In the genomic region with DNA sequence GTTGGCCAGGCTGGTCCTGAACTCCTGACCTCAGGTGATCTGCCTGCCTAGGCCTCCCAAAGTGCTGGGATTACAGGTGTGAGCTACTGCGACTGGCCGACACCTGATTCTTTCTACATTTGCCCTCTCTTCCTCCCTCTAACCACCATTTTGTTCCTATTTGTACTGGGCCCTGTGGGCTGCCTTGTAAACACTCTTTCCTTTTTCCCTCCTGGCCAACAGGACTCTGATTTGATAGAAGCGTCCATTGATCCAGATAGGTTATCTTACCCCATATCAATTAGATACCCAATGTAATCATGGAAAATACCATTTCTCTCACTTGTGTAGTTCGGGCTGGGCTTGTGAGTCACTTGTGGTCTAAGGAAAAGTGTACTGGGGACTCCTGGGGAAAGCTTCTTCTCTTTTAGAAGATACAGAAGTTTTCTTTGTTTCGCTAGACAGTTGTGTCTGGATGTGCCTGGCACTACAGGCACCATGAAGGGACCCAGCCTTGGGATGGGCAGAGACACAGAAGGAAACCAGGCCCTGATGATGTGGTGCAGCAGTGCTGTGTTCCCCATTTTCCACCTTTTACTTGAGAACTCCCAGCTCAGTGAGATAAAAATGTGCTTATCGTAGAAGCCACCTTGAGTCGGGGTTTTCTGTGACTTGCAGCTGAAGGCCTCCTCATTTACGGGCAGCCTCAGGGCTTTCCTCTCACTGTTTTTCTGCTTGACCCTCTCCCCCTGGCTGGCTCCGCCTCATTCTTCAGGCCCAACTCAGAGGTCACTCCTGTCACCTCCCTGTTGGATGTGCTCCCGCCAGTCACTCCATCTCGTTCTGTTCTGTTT, we compare ENCODE assay signal across 1 cellular context.
TF ChIP-seq lines count a peak whose summit lies in the region.

No MANE protein-coding gene starts in this region.

TF ChIP-seq in K562, 482 proteins besides CTCF, POLR2A, EP300 and RAD21 (continued from another document and continues in another):
- no peak for TF ChIP-seq U2AF1 (optimal IDR thresholded peaks at IDR 0.05; ENCODE audit: low read depth, low read length)
- peak; percentile 66; the same call in 1 of the 2 replicates for TF ChIP-seq SMARCA5 (IDR thresholded peaks at IDR 0.05)
- TF ChIP-seq, protein P1, sequence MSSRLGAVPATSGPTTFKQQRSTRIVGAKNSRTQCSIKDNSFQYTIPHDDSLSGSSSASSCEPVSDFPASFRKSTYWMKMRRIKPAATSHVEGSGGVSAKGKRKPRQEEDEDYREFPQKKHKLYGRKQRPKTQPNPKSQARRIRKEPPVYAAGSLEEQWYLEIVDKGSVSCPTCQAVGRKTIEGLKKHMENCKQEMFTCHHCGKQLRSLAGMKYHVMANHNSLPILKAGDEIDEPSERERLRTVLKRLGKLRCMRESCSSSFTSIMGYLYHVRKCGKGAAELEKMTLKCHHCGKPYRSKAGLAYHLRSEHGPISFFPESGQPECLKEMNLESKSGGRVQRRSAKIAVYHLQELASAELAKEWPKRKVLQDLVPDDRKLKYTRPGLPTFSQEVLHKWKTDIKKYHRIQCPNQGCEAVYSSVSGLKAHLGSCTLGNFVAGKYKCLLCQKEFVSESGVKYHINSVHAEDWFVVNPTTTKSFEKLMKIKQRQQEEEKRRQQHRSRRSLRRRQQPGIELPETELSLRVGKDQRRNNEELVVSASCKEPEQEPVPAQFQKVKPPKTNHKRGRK (tag; IDR thresholded peaks at IDR 0.05): peak; percentile 77; the same call in 1 of the 2 replicates
- TF ChIP-seq ATF7 (IDR thresholded peaks at IDR 0.05): peak; percentile 80
- TF ChIP-seq ZNF778 (CRISPR knock-in tag; IDR thresholded peaks at IDR 0.05): no peak
- TF ChIP-seq ZNF212 (CRISPR knock-in tag; IDR thresholded peaks at IDR 0.05): no peak
- no peak for TF ChIP-seq KAT2B (IDR thresholded peaks at IDR 0.05; ENCODE audit: low read depth, low read length)
- TF ChIP-seq PTBP1 (IDR thresholded peaks at IDR 0.05; ENCODE audit: low read depth, low read length): no peak
- no peak for TF ChIP-seq SREBF2 (CRISPR knock-in tag; IDR thresholded peaks at IDR 0.05)
- TF ChIP-seq, protein P2, sequence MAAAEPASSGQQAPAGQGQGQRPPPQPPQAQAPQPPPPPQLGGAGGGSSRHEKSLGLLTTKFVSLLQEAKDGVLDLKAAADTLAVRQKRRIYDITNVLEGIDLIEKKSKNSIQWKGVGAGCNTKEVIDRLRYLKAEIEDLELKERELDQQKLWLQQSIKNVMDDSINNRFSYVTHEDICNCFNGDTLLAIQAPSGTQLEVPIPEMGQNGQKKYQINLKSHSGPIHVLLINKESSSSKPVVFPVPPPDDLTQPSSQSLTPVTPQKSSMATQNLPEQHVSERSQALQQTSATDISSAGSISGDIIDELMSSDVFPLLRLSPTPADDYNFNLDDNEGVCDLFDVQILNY (CRISPR knock-in tag; IDR thresholded peaks at IDR 0.05): no peak
- no peak for TF ChIP-seq ZNF551 (CRISPR knock-in tag; IDR thresholded peaks at IDR 0.05)
- TF ChIP-seq PTTG1 (tag; IDR thresholded peaks at IDR 0.05; ENCODE audit: low read depth): peak; percentile 67; the same call in 1 of the 2 replicates
- no peak for TF ChIP-seq TCF7L2 (IDR thresholded peaks at IDR 0.05; ENCODE audit: low read depth, low read length)
- TF ChIP-seq ETV5 (CRISPR knock-in tag; IDR thresholded peaks at IDR 0.05; ENCODE audit: low read depth): no peak
- no peak; the same call in 1 of the 2 replicates for TF ChIP-seq GATAD2A (IDR thresholded peaks at IDR 0.05)
- no peak for TF ChIP-seq RBM39 (optimal IDR thresholded peaks at IDR 0.05; ENCODE audit: low read depth, low read length)
- TF ChIP-seq ERF (CRISPR knock-in tag; IDR thresholded peaks at IDR 0.05): no peak
- TF ChIP-seq HSF4 (CRISPR knock-in tag; IDR thresholded peaks at IDR 0.05; ENCODE audit: borderline replicate concordance): no peak; the same call in 1 of the 2 replicates
- TF ChIP-seq IRF2 (CRISPR knock-in tag; IDR thresholded peaks at IDR 0.05): no peak
- no peak for TF ChIP-seq MCM7 (IDR thresholded peaks at IDR 0.05)
- TF ChIP-seq ZNF146 (CRISPR knock-in tag; IDR thresholded peaks at IDR 0.05; ENCODE audit: unreplicated experiment): no peak
- TF ChIP-seq, protein P3, sequence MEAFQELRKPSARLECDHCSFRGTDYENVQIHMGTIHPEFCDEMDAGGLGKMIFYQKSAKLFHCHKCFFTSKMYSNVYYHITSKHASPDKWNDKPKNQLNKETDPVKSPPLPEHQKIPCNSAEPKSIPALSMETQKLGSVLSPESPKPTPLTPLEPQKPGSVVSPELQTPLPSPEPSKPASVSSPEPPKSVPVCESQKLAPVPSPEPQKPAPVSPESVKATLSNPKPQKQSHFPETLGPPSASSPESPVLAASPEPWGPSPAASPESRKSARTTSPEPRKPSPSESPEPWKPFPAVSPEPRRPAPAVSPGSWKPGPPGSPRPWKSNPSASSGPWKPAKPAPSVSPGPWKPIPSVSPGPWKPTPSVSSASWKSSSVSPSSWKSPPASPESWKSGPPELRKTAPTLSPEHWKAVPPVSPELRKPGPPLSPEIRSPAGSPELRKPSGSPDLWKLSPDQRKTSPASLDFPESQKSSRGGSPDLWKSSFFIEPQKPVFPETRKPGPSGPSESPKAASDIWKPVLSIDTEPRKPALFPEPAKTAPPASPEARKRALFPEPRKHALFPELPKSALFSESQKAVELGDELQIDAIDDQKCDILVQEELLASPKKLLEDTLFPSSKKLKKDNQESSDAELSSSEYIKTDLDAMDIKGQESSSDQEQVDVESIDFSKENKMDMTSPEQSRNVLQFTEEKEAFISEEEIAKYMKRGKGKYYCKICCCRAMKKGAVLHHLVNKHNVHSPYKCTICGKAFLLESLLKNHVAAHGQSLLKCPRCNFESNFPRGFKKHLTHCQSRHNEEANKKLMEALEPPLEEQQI (IDR thresholded peaks at IDR 0.05): peak; percentile 65
- TF ChIP-seq CBX1 (IDR thresholded peaks at IDR 0.05; ENCODE audit: low read depth): no peak
- no peak for TF ChIP-seq RBBP5 (IDR thresholded peaks at IDR 0.05; ENCODE audit: borderline replicate concordance, insufficient read depth, low read length, poor library complexity, severe bottlenecking)
- TF ChIP-seq KDM5B (IDR thresholded peaks at IDR 0.05; ENCODE audit: insufficient replicate concordance, low read depth, low read length): no peak
- TF ChIP-seq EHMT2 (IDR thresholded peaks at IDR 0.05): peak; percentile 88
- TF ChIP-seq ZSCAN29 (IDR thresholded peaks at IDR 0.05): no peak
- peak; percentile 54 for TF ChIP-seq SMARCB1 (IDR thresholded peaks at IDR 0.05; ENCODE audit: insufficient read length, low read depth)
- peak; percentile 52 for TF ChIP-seq NFE2 (IDR thresholded peaks at IDR 0.05; ENCODE audit: low read depth)
- no peak for TF ChIP-seq PHF20 (IDR thresholded peaks at IDR 0.05; ENCODE audit: partially characterized antibody)
- TF ChIP-seq ZNF589 (CRISPR knock-in tag; IDR thresholded peaks at IDR 0.05; ENCODE audit: low read depth): peak; percentile 80
- TF ChIP-seq U2AF2 (optimal IDR thresholded peaks at IDR 0.05; ENCODE audit: low read depth, low read length): no peak
- TF ChIP-seq ESRRA (IDR thresholded peaks at IDR 0.05; ENCODE audit: borderline replicate concordance, low read depth): peak; percentile 88
- TF ChIP-seq ZNF57 (CRISPR knock-in tag; IDR thresholded peaks at IDR 0.05): no peak
- TF ChIP-seq ZKSCAN8 (CRISPR knock-in tag; IDR thresholded peaks at IDR 0.05): peak; percentile 80
- TF ChIP-seq SAP30 (IDR thresholded peaks at IDR 0.05; ENCODE audit: borderline replicate concordance, insufficient read depth, low read depth, low read length, poor library complexity, severe bottlenecking): no peak
- TF ChIP-seq, protein P4, sequence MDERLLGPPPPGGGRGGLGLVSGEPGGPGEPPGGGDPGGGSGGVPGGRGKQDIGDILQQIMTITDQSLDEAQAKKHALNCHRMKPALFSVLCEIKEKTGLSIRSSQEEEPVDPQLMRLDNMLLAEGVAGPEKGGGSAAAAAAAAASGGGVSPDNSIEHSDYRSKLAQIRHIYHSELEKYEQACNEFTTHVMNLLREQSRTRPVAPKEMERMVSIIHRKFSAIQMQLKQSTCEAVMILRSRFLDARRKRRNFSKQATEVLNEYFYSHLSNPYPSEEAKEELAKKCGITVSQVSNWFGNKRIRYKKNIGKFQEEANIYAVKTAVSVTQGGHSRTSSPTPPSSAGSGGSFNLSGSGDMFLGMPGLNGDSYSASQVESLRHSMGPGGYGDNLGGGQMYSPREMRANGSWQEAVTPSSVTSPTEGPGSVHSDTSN (CRISPR knock-in tag; IDR thresholded peaks at IDR 0.05; ENCODE audit: low read depth): no peak
- TF ChIP-seq, protein P4 (tag; conservative IDR thresholded peaks at IDR 0.05; ENCODE audit: low read depth): no peak
- TF ChIP-seq, protein P5, sequence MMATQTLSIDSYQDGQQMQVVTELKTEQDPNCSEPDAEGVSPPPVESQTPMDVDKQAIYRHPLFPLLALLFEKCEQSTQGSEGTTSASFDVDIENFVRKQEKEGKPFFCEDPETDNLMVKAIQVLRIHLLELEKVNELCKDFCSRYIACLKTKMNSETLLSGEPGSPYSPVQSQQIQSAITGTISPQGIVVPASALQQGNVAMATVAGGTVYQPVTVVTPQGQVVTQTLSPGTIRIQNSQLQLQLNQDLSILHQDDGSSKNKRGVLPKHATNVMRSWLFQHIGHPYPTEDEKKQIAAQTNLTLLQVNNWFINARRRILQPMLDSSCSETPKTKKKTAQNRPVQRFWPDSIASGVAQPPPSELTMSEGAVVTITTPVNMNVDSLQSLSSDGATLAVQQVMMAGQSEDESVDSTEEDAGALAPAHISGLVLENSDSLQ (IDR thresholded peaks at IDR 0.05): no peak; the same call in 1 of the 2 replicates
- TF ChIP-seq ARID1B (IDR thresholded peaks at IDR 0.05): peak; percentile 99
- no peak for TF ChIP-seq GTF2E2 (tag; IDR thresholded peaks at IDR 0.05)
- peak; percentile 76; the same call in 1 of the 2 replicates for TF ChIP-seq CC2D1A (IDR thresholded peaks at IDR 0.05)
- TF ChIP-seq ZNF586 (CRISPR knock-in tag; conservative IDR thresholded peaks at IDR 0.05): no peak
- TF ChIP-seq, protein P6, sequence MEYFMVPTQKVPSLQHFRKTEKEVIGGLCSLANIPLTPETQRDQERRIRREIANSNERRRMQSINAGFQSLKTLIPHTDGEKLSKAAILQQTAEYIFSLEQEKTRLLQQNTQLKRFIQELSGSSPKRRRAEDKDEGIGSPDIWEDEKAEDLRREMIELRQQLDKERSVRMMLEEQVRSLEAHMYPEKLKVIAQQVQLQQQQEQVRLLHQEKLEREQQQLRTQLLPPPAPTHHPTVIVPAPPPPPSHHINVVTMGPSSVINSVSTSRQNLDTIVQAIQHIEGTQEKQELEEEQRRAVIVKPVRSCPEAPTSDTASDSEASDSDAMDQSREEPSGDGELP (CRISPR knock-in tag; IDR thresholded peaks at IDR 0.05; ENCODE audit: borderline replicate concordance): peak; percentile 84; the same call in 1 of the 2 replicates
- TF ChIP-seq JUNB (CRISPR knock-in tag; conservative IDR thresholded peaks at IDR 0.05): no peak
- no peak for TF ChIP-seq RBM14 (IDR thresholded peaks at IDR 0.05; ENCODE audit: borderline replicate concordance, insufficient read depth, low read depth, low read length)
- TF ChIP-seq, protein P7, sequence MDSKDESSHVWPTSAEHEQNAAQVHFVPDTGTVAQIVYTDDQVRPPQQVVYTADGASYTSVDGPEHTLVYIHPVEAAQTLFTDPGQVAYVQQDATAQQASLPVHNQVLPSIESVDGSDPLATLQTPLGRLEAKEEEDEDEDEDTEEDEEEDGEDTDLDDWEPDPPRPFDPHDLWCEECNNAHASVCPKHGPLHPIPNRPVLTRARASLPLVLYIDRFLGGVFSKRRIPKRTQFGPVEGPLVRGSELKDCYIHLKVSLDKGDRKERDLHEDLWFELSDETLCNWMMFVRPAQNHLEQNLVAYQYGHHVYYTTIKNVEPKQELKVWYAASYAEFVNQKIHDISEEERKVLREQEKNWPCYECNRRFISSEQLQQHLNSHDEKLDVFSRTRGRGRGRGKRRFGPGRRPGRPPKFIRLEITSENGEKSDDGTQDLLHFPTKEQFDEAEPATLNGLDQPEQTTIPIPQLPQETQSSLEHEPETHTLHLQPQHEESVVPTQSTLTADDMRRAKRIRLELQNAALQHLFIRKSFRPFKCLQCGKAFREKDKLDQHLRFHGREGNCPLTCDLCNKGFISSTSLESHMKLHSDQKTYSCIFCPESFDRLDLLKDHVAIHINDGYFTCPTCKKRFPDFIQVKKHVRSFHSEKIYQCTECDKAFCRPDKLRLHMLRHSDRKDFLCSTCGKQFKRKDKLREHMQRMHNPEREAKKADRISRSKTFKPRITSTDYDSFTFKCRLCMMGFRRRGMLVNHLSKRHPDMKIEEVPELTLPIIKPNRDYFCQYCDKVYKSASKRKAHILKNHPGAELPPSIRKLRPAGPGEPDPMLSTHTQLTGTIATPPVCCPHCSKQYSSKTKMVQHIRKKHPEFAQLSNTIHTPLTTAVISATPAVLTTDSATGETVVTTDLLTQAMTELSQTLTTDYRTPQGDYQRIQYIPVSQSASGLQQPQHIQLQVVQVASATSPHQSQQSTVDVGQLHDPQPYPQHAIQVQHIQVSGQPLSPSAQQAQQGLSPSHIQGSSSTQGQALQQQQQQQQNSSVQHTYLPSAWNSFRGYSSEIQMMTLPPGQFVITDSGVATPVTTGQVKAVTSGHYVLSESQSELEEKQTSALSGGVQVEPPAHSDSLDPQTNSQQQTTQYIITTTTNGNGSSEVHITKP (IDR thresholded peaks at IDR 0.05; ENCODE audit: partially characterized antibody): peak; percentile 96
- TF ChIP-seq ZBTB7A (IDR thresholded peaks at IDR 0.05; ENCODE audit: borderline replicate concordance, control insufficient read depth, low read depth, low read length): peak; percentile 50; the same call in 1 of the 2 replicates
